1 cellular context compared by ENCODE assay signal in genomic region chrX:108811891-108812290, GRCh38.
TF ChIP-seq lines count a peak whose summit lies in the region.

No MANE protein-coding gene starts in this region.

TF ChIP-seq in GM23338, 12 proteins besides CTCF, POLR2A, EP300 and RAD21 (continued from another document):
- TF ChIP-seq, protein P1, sequence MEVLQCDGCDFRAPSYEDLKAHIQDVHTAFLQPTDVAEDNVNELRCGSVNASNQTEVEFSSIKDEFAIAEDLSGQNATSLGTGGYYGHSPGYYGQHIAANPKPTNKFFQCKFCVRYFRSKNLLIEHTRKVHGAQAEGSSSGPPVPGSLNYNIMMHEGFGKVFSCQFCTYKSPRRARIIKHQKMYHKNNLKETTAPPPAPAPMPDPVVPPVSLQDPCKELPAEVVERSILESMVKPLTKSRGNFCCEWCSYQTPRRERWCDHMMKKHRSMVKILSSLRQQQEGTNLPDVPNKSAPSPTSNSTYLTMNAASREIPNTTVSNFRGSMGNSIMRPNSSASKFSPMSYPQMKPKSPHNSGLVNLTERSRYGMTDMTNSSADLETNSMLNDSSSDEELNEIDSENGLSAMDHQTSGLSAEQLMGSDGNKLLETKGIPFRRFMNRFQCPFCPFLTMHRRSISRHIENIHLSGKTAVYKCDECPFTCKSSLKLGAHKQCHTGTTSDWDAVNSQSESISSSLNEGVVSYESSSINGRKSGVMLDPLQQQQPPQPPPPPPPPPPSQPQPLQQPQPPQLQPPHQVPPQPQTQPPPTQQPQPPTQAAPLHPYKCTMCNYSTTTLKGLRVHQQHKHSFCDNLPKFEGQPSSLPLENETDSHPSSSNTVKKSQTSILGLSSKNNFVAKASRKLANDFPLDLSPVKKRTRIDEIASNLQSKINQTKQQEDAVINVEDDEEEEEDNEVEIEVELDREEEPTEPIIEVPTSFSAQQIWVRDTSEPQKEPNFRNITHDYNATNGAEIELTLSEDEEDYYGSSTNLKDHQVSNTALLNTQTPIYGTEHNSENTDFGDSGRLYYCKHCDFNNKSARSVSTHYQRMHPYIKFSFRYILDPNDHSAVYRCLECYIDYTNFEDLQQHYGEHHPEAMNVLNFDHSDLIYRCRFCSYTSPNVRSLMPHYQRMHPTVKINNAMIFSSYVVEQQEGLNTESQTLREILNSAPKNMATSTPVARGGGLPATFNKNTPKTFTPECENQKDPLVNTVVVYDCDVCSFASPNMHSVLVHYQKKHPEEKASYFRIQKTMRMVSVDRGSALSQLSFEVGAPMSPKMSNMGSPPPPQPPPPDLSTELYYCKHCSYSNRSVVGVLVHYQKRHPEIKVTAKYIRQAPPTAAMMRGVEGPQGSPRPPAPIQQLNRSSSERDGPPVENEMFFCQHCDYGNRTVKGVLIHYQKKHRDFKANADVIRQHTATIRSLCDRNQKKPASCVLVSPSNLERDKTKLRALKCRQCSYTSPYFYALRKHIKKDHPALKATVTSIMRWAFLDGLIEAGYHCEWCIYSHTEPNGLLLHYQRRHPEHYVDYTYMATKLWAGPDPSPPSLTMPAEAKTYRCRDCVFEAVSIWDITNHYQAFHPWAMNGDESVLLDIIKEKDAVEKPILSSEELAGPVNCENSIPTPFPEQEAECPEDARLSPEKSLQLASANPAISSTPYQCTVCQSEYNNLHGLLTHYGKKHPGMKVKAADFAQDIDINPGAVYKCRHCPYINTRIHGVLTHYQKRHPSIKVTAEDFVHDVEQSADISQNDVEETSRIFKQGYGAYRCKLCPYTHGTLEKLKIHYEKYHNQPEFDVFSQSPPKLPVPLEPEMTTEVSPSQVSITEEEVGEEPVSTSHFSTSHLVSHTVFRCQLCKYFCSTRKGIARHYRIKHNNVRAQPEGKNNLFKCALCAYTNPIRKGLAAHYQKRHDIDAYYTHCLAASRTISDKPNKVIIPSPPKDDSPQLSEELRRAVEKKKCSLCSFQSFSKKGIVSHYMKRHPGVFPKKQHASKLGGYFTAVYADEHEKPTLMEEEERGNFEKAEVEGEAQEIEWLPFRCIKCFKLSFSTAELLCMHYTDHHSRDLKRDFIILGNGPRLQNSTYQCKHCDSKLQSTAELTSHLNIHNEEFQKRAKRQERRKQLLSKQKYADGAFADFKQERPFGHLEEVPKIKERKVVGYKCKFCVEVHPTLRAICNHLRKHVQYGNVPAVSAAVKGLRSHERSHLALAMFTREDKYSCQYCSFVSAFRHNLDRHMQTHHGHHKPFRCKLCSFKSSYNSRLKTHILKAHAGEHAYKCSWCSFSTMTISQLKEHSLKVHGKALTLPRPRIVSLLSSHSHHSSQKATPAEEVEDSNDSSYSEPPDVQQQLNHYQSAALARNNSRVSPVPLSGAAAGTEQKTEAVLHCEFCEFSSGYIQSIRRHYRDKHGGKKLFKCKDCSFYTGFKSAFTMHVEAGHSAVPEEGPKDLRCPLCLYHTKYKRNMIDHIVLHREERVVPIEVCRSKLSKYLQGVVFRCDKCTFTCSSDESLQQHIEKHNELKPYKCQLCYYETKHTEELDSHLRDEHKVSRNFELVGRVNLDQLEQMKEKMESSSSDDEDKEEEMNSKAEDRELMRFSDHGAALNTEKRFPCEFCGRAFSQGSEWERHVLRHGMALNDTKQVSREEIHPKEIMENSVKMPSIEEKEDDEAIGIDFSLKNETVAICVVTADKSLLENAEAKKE (CRISPR knock-in tag; IDR thresholded peaks at IDR 0.05): no peak
- TF ChIP-seq POLR2AphosphoS5 (IDR thresholded peaks at IDR 0.05; ENCODE audit: low read depth): no peak
- TF ChIP-seq, protein P2, sequence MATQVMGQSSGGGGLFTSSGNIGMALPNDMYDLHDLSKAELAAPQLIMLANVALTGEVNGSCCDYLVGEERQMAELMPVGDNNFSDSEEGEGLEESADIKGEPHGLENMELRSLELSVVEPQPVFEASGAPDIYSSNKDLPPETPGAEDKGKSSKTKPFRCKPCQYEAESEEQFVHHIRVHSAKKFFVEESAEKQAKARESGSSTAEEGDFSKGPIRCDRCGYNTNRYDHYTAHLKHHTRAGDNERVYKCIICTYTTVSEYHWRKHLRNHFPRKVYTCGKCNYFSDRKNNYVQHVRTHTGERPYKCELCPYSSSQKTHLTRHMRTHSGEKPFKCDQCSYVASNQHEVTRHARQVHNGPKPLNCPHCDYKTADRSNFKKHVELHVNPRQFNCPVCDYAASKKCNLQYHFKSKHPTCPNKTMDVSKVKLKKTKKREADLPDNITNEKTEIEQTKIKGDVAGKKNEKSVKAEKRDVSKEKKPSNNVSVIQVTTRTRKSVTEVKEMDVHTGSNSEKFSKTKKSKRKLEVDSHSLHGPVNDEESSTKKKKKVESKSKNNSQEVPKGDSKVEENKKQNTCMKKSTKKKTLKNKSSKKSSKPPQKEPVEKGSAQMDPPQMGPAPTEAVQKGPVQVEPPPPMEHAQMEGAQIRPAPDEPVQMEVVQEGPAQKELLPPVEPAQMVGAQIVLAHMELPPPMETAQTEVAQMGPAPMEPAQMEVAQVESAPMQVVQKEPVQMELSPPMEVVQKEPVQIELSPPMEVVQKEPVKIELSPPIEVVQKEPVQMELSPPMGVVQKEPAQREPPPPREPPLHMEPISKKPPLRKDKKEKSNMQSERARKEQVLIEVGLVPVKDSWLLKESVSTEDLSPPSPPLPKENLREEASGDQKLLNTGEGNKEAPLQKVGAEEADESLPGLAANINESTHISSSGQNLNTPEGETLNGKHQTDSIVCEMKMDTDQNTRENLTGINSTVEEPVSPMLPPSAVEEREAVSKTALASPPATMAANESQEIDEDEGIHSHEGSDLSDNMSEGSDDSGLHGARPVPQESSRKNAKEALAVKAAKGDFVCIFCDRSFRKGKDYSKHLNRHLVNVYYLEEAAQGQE (IDR thresholded peaks at IDR 0.05; ENCODE audit: unreplicated experiment): no peak
- TF ChIP-seq ZNF114 (CRISPR knock-in tag; IDR thresholded peaks at IDR 0.05): no peak
- TF ChIP-seq CREB1 (CRISPR knock-in tag; IDR thresholded peaks at IDR 0.05; ENCODE audit: low read depth): no peak
